22 cellular contexts compared by ENCODE assay signal in the genomic region with DNA sequence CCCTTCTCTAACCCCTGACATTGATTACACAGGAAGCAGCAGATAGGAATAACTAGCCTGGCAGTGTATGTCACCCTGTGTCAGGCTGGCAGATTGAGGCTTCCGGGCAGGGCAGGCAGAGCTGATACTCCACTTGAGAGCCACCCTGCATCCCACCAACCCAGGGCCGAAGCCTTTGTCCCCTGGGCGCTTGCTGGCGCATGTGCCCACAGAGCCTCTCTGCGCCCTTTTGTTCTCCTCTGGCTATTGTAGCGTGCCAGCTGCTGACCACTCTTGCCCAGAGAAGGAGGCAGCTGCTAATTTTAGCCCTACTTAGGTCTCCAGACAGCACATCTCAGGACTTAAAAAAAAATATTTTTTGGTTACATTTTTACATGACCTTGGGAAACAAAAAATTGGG.
A peak's percentile ranks its signal among the peaks of the same experiment; 100 is the strongest.
DNase-seq lines count a peak whose midpoint lies in the region; ATAC-seq and TF ChIP-seq lines count a peak whose summit lies in the region.
"Had no signal": no experiment of that assay in that cellular context is flagged by ENCODE, and none has a peak within 500 bp of the region (broad histone marks: within the 10 kb centered on the region; RNA-seq: fewer than 3 reads in every experiment).

No MANE protein-coding gene starts in this region.

- intact Hi-C loops in heart right ventricle (cut with DNase I), result no loop called here

- no peak overlapping the region for H3K4me3 ChIP-seq in heart right ventricle
- H3K4me3 ChIP-seq: gastroesophageal sphincter, HAP-1, testis, vagina had no signal

- no peak for TF ChIP-seq CTCF in heart right ventricle (IDR thresholded peaks at IDR 0.05)

- ATAC-seq in heart right ventricle (peak; percentile 52 to 93 (median 82)), GM19397 (IDR thresholded peaks at IDR 0.05; ENCODE audit: unreplicated experiment) (no peak), GM21528 (IDR thresholded peaks at IDR 0.05; ENCODE audit: low FRiP score, unreplicated experiment) (no peak)
- ATAC-seq: activated T-helper 17 cell treated with anti-CD3 and anti-CD28 coated beads, Interleukin-2, amount 50 U/mL, for 72 hours; gastroesophageal sphincter; Panc1 had no signal

- H3K9me3 ChIP-seq in heart right ventricle, result no peaks in the 10 kb centered on the region
- H3K9me3 ChIP-seq: gastroesophageal sphincter, HAP-1, testis, vagina had no signal

- peak overlapping the region in 9 of 10 donors; percentile 17 to 69 (median 38) for H3K27ac ChIP-seq in heart right ventricle
- H3K27ac ChIP-seq: brain microvascular endothelial cell, gastroesophageal sphincter, testis, vagina, WERI-Rb-1 had no signal

- 53 to 60% methylated on average over 6 of the region's 6 CpGs for WGBS in heart right ventricle, 2 donors

- no peaks in the 10 kb centered on the region for H3K36me3 ChIP-seq in heart right ventricle
- H3K36me3 ChIP-seq: brain microvascular endothelial cell, gastroesophageal sphincter, HAP-1, vagina, WERI-Rb-1 had no signal

- DNase-seq in DMS153 (lab: John Stamatoyannopoulos, UW) (peak; percentile 75), NCI-H69 (lab: John Stamatoyannopoulos, UW) (peak; percentile 21), heart right ventricle (peak; percentile 22 to 25), nucleus accumbens (lab: John Stamatoyannopoulos, UW) (peak in 39 of 56 donors; percentile 6 to 76 (median 45)), DMS114 treated with DMSO at 0.1 percent for 48 hours (lab: John Stamatoyannopoulos, UW; ENCODE audit: unreplicated experiment) (no peak)
- DNase-seq: activated CD4-positive, alpha-beta T cell treated with anti-CD3 and anti-CD28 coated beads, Interleukin-2, amount 10 ng/mL, durations not matched to agents 7 days and 5 days; brain microvascular endothelial cell; CD4-positive, CD25-positive, alpha-beta regulatory T cell; cortex of kidney; DMS 273 treated with DMSO at 0.1 percent for 48 hours; NCI-H1436; NCI-H2227 treated with DMSO at 0.1 percent for 48 hours; nephron progenitor cell; testis; WERI-Rb-1 had no signal

- peaks cover 0 to 21% (median 9%) of the 10 kb centered on the region in 9 donors for H3K4me1 ChIP-seq in heart right ventricle
- H3K4me1 ChIP-seq: gastroesophageal sphincter, HAP-1, testis, vagina had no signal

- no peaks in the 10 kb centered on the region for H3K27me3 ChIP-seq in heart right ventricle
- H3K27me3 ChIP-seq: brain microvascular endothelial cell, gastroesophageal sphincter, testis, vagina had no signal

Comparison
In these comparisons a context has a peak if more than half of its experiments do, and no peak if none do; other contexts are left out.
1. ATAC-seq: peak in heart right ventricle (8 of 8); none in GM19397 (single experiment) and GM21528 (single experiment).